24 cellular contexts compared by ENCODE assay signal in genomic region chr2:109602617-109603188, GRCh38. TPM values are rescaled to one million over a fixed set of nuclear protein-coding genes. Genes with fewer than 3 reads are reported as not detected.
DNase-seq lines count a peak whose midpoint lies in the region; ATAC-seq, FAIRE-seq and TF ChIP-seq lines count a peak whose summit lies in the region.
"Had no signal": no experiment of that assay in that cellular context is flagged by ENCODE, and none has a peak within 500 bp of the region (broad histone marks: within the 10 kb centered on the region; RNA-seq: fewer than 3 reads in every experiment).

No MANE protein-coding gene starts in this region.

- peaks cover 86% of the 10 kb centered on the region for H3K79me2 ChIP-seq in HepG2 (ENCODE audit: insufficient read depth, low read length)

- no peak overlapping the region for H3K4me3 Mint-ChIP-seq in activated T-helper 1 cell treated with anti-CD3 and anti-CD28 coated beads, Interleukin-12 subunit alpha, Interleukin-12 subunit beta, Interleukin-2, Interleukin-4 antibody, amounts not matched to agents 30 ng/mL and 10 ng/mL and 1 ng/mL, durations not matched to agents 14 hours and 24 hours and 36 hours
- no peak overlapping the region for H3K4me3 Mint-ChIP-seq in activated naive CD4-positive, alpha-beta T cell treated with anti-CD3 and anti-CD28 coated beads for 36 hours
- H3K4me3 Mint-ChIP-seq: B cell; CD4-positive, CD25-positive, alpha-beta regulatory T cell; CD8-positive, alpha-beta memory T cell; HFFc6 had no signal

- no peak for FAIRE-seq in HepG2 (lab: Jason Lieb, UNC)
- FAIRE-seq: D721Med, GM12878, GM19239, H1 had no signal

- no peak for ATAC-seq in HepG2
- ATAC-seq in right lobe of liver: no peak
- no peak for ATAC-seq in HG03139 (IDR thresholded peaks at IDR 0.05; ENCODE audit: unreplicated experiment)
- ATAC-seq in upper lobe of right lung: no peak
- ATAC-seq: GM12878 had no signal

- H3K4me1 ChIP-seq in HepG2 (ENCODE audit: insufficient read depth, low read length) (peaks cover 25% of the 10 kb centered on the region), right lobe of liver (peaks cover 0 to 8% (median 0%) of the 10 kb centered on the region in 4 donors), upper lobe of right lung (no peaks in the 10 kb centered on the region)
- H3K4me1 ChIP-seq: BLaER1 had no signal

- H3K27ac ChIP-seq in HepG2 (ENCODE audit: extremely low read length, insufficient read depth, low read length) (no peak overlapping the region), right lobe of liver (no peak overlapping the region), upper lobe of right lung (no peak overlapping the region)
- H3K27ac ChIP-seq: BLaER1, C4-2B, GM23248 had no signal

- no peaks in the 10 kb centered on the region for H3K36me3 Mint-ChIP-seq in activated T-helper 1 cell treated with anti-CD3 and anti-CD28 coated beads, Interleukin-12 subunit alpha, Interleukin-12 subunit beta, Interleukin-2, Interleukin-4 antibody, amounts not matched to agents 30 ng/mL and 10 ng/mL and 1 ng/mL, durations not matched to agents 14 hours and 24 hours and 36 hours (ENCODE audit: low read depth)
- H3K36me3 Mint-ChIP-seq in activated naive CD4-positive, alpha-beta T cell treated with anti-CD3 and anti-CD28 coated beads for 36 hours (ENCODE audit: low read depth): no peaks in the 10 kb centered on the region
- H3K36me3 Mint-ChIP-seq: CD8-positive, alpha-beta memory T cell had no signal

- DNase-seq in HepG2 (ENCODE audit: low spot score) (no peak), right lobe of liver (no peak), HEK293T (ENCODE audit: extremely low spot score) (no peak), upper lobe of right lung (no peak)
- DNase-seq in activated T-helper 1 cell treated with anti-CD3 and anti-CD28 coated beads, Interleukin-12 subunit alpha, Interleukin-12 subunit beta, Interleukin-2, Interleukin-4 antibody, amounts not matched to agents 30 ng/mL and 10 ng/mL and 1 ng/mL, durations not matched to agents 14 hours and 24 hours and 36 hours (ENCODE audit: low spot score): no peak
- no peak for DNase-seq in activated naive CD4-positive, alpha-beta T cell treated with anti-CD3 and anti-CD28 coated beads for 36 hours
- DNase-seq: CD4-positive, CD25-positive, alpha-beta regulatory T cell; CD8-positive, alpha-beta memory T cell; DMS 273 treated with DMSO at 0.1 percent for 48 hours; DMS79; EL; GDM1; GM23248; H7; HCEC 1CT; HFFc6 had no signal

- BruUV-seq in HepG2 (replicated peaks; lab: Mats Ljungman, UMichigan): no TSS peak

- in situ Hi-C loops in HepG2 (cut with HindIII; ENCODE audit: extremely low pct_ligation_motif_present, low pct_unique_long_range_greater_than_20kb): loop anchor here (5.0 kb wide), 1 partner anchor 55 kb away; no protein-coding TSS in a partner anchor

- no peak overlapping the region for H3K4me2 ChIP-seq in HepG2 (ENCODE audit: low read depth, low read length)
- H3K4me2 ChIP-seq: BLaER1 had no signal

- no peaks in the 10 kb centered on the region for H3K9me3 Mint-ChIP-seq in activated T-helper 1 cell treated with anti-CD3 and anti-CD28 coated beads, Interleukin-12 subunit alpha, Interleukin-12 subunit beta, Interleukin-2, Interleukin-4 antibody, amounts not matched to agents 30 ng/mL and 10 ng/mL and 1 ng/mL, durations not matched to agents 14 hours and 24 hours and 36 hours
- no peaks in the 10 kb centered on the region for H3K9me3 Mint-ChIP-seq in activated naive CD4-positive, alpha-beta T cell treated with anti-CD3 and anti-CD28 coated beads for 36 hours
- H3K9me3 Mint-ChIP-seq: CD4-positive, CD25-positive, alpha-beta regulatory T cell; HFFc6 had no signal

- intact Hi-C loops in HepG2 (cut with micrococcal nuclease; ENCODE audit: unreplicated experiment): no loop called here
- intact Hi-C loops in right lobe of liver (cut with DNase I): loop anchor here in 1 of 2 donors (10.0 kb wide), 1 partner anchor 112 kb away; no protein-coding TSS in a partner anchor
- intact Hi-C loops in activated T-helper 1 cell treated with anti-CD3 and anti-CD28 coated beads, Interleukin-12 subunit alpha, Interleukin-12 subunit beta, Interleukin-2, Interleukin-4 antibody, amounts not matched to agents 30 ng/mL and 10 ng/mL and 1 ng/mL, durations not matched to agents 14 hours and 24 hours and 36 hours (cut with micrococcal nuclease): no loop called here
- intact Hi-C loops in activated naive CD4-positive, alpha-beta T cell treated with anti-CD3 and anti-CD28 coated beads for 36 hours (cut with micrococcal nuclease): no loop called here
- intact Hi-C loops in upper lobe of right lung (cut with DNase I): no loop called here

- H3K9ac ChIP-seq in HepG2 (ENCODE audit: insufficient read depth, low read depth, low read length): no peak overlapping the region
- H3K9ac ChIP-seq: BLaER1, GM23248 had no signal

- H3K9me3 ChIP-seq in HepG2 (ENCODE audit: low read length) (no peaks in the 10 kb centered on the region), right lobe of liver (no peaks in the 10 kb centered on the region), upper lobe of right lung (no peaks in the 10 kb centered on the region)
- H3K9me3 ChIP-seq: BLaER1 had no signal

- H3K27me3 ChIP-seq in HepG2 (ENCODE audit: control insufficient read depth in 1 of 2, insufficient read depth in 2 of 2, low read length in 2 of 2): no peaks in the 10 kb centered on the region
- no peaks in the 10 kb centered on the region for H3K27me3 ChIP-seq in right lobe of liver
- no peaks in the 10 kb centered on the region for H3K27me3 ChIP-seq in upper lobe of right lung
- H3K27me3 ChIP-seq: BLaER1 had no signal

- TF ChIP-seq POLR2A in HepG2 (IDR thresholded peaks at IDR 0.05; ENCODE audit: insufficient read depth in 1 of 2, low read depth in 2 of 2, low read length in 2 of 2): no peak
- no peak for TF ChIP-seq POLR2A in right lobe of liver (IDR thresholded peaks at IDR 0.05)

- H4K20me1 ChIP-seq in HepG2 (ENCODE audit: insufficient read depth, low read length): peaks cover 6% of the 10 kb centered on the region; the same call in 1 of the 2 replicates
- H4K20me1 ChIP-seq: BLaER1 had no signal

- TF ChIP-seq CTCF in HepG2 (CRISPR knock-in tag; IDR thresholded peaks at IDR 0.05): no peak
- TF ChIP-seq CTCF in right lobe of liver (IDR thresholded peaks at IDR 0.05): no peak
- no peak for TF ChIP-seq CTCF in upper lobe of right lung (IDR thresholded peaks at IDR 0.05)

- TF ChIP-seq EP300 in HepG2 (IDR thresholded peaks at IDR 0.05; ENCODE audit: low read depth in 2 of 2, low read length in 2 of 2) (no peak), HepG2 (CRISPR knock-in tag; IDR thresholded peaks at IDR 0.05; ENCODE audit: borderline replicate concordance) (no peak)

- H3K27ac Mint-ChIP-seq in activated T-helper 1 cell treated with anti-CD3 and anti-CD28 coated beads, Interleukin-12 subunit alpha, Interleukin-12 subunit beta, Interleukin-2, Interleukin-4 antibody, amounts not matched to agents 30 ng/mL and 10 ng/mL and 1 ng/mL, durations not matched to agents 14 hours and 24 hours and 36 hours: peak overlapping the region; percentile 55
- H3K27ac Mint-ChIP-seq in activated naive CD4-positive, alpha-beta T cell treated with anti-CD3 and anti-CD28 coated beads for 36 hours: no peak overlapping the region
- H3K27ac Mint-ChIP-seq: B cell; CD4-positive, CD25-positive, alpha-beta regulatory T cell; CD8-positive, alpha-beta memory T cell had no signal

- POLR2A ChIA-PET in HepG2 (lab: Yijun Ruan, JAX) (no interaction called here), HEK293T (lab: Yijun Ruan, JAX) (interaction anchor here (1.1 to 2.7 kb wide), 2 partner anchors 7 to 12 kb away, joined by 4 to 13 read pairs; partner anchors contain the start of genes SEPTIN10 and SOWAHC)

- no peaks in the 10 kb centered on the region for H3K4me1 Mint-ChIP-seq in activated T-helper 1 cell treated with anti-CD3 and anti-CD28 coated beads, Interleukin-12 subunit alpha, Interleukin-12 subunit beta, Interleukin-2, Interleukin-4 antibody, amounts not matched to agents 30 ng/mL and 10 ng/mL and 1 ng/mL, durations not matched to agents 14 hours and 24 hours and 36 hours (ENCODE audit: low read depth)
- no peaks in the 10 kb centered on the region for H3K4me1 Mint-ChIP-seq in activated naive CD4-positive, alpha-beta T cell treated with anti-CD3 and anti-CD28 coated beads for 36 hours (ENCODE audit: low read depth)
- H3K4me1 Mint-ChIP-seq: B cell; CD4-positive, CD25-positive, alpha-beta regulatory T cell; CD8-positive, alpha-beta memory T cell had no signal

- no peak overlapping the region for H2AFZ ChIP-seq in HepG2 (ENCODE audit: low read length)
- H2AFZ ChIP-seq: GM23248 had no signal

- no peak for TF ChIP-seq RAD21 in HepG2 (CRISPR knock-in tag; IDR thresholded peaks at IDR 0.05)

- H3K4me3 ChIP-seq in HepG2 (replicated peaks in 1 of 3; ENCODE audit: insufficient read depth in 1 of 3, low read depth in 2 of 3, low read length in 3 of 3) (no peak overlapping the region), right lobe of liver (no peak overlapping the region), upper lobe of right lung (no peak overlapping the region)
- H3K4me3 ChIP-seq: BLaER1, GM12878, GM23248 had no signal

- H3K27me3 Mint-ChIP-seq in activated T-helper 1 cell treated with anti-CD3 and anti-CD28 coated beads, Interleukin-12 subunit alpha, Interleukin-12 subunit beta, Interleukin-2, Interleukin-4 antibody, amounts not matched to agents 30 ng/mL and 10 ng/mL and 1 ng/mL, durations not matched to agents 14 hours and 24 hours and 36 hours (ENCODE audit: insufficient read depth): peaks cover 29% of the 10 kb centered on the region
- H3K27me3 Mint-ChIP-seq in activated naive CD4-positive, alpha-beta T cell treated with anti-CD3 and anti-CD28 coated beads for 36 hours (ENCODE audit: low read depth): peaks cover 21% of the 10 kb centered on the region

- CTCF ChIA-PET in HepG2 (lab: Yijun Ruan, JAX; ENCODE audit: low intra/inter-chr PET ratio, low total read pairs): no interaction called here
- CTCF ChIA-PET in HEK293T (lab: Yijun Ruan, JAX): interaction anchor here (0.6 kb wide), 1 partner anchor 128 kb away, joined by 6 read pairs; no protein-coding TSS in a partner anchor
- CTCF ChIA-PET in activated naive CD4-positive, alpha-beta T cell treated with anti-CD3 and anti-CD28 coated beads for 36 hours (lab: Charles Lee): no interaction called here

- H3K36me3 ChIP-seq in HepG2 (replicated peaks in 1 of 2; ENCODE audit: control insufficient read depth in 1 of 2, insufficient read depth in 2 of 2, low read length in 2 of 2) (peaks cover 3 to 11% of the 10 kb centered on the region in 2 experiments; a peak in 4 of 5 replicates), right lobe of liver (no peaks in the 10 kb centered on the region), upper lobe of right lung (no peaks in the 10 kb centered on the region)
- H3K36me3 ChIP-seq: BLaER1 had no signal

- WGBS in HepG2 (ENCODE audit: low lambda C conversion rate): 94% methylated on average over 3 of the region's 3 CpGs
- 86% methylated on average over 3 of the region's 3 CpGs for WGBS in right lobe of liver (ENCODE audit: insufficient coverage, low coverage, low lambda C conversion rate, missing lambda C conversion rate)

RNA-seq across cellular contexts. Expression of gene SEPTIN10, which starts 11.1 kb away (rescaled TPM):
- total RNA-seq in HepG2 (2016; rRNA removed; fragmentation: Illumina TruSeq; extraction: Trizol) (67.5 and 99.8 TPM in 2 replicates), right lobe of liver (10 to 100 TPM; 34.6 to 52.8 (median 40.8) TPM), upper lobe of right lung (83.7 TPM)
- total RNA-seq in HepG2 (2016; cell fraction: cytosol; rRNA removed; fragmentation: Illumina TruSeq; extraction: Trizol; ENCODE audit: low read depth): 127 and 147 TPM in 2 replicates
- total RNA-seq in HepG2 (2016; cell fraction: insoluble cytoplasmic fraction; rRNA removed; fragmentation: Illumina TruSeq; extraction: Trizol): 68.9 and 96.4 TPM in 2 replicates
- total RNA-seq in HepG2 (2016; cell fraction: membrane; rRNA removed; fragmentation: Illumina TruSeq; extraction: Trizol): 82.3 and 91.0 TPM in 2 replicates
- 59.8 and 61.0 TPM in 2 replicates for total RNA-seq in HepG2 (2016; cell fraction: nucleus; rRNA removed; fragmentation: Illumina TruSeq; extraction: Trizol)
- polyA plus RNA-seq in HepG2 (2011; rRNA removed): 40.3 and 45.8 TPM in 2 replicates
- 21.7 and 32.6 TPM in 2 replicates for polyA plus RNA-seq in HepG2 (2011; cell fraction: cytosol; rRNA removed)
- polyA plus RNA-seq in HepG2 (2011; cell fraction: nucleus; rRNA removed): 33.2 and 41.7 TPM in 2 replicates
- polyA plus RNA-seq in HepG2 (2012): 73.2 and 109 TPM in 2 replicates
- polyA plus RNA-seq in HepG2 (2016; cell fraction: cytosol; fragmentation: Illumina TruSeq; extraction: Trizol; ENCODE audit: low read depth): 13.9 and 14.1 TPM in 2 replicates
- polyA plus RNA-seq in HepG2 (2016; cell fraction: insoluble cytoplasmic fraction; fragmentation: Illumina TruSeq; extraction: Trizol; ENCODE audit: low read depth): 101 and 102 TPM in 2 replicates
- polyA plus RNA-seq in HepG2 (2016; cell fraction: membrane; fragmentation: Illumina TruSeq; extraction: Trizol; ENCODE audit: low read depth): 27.0 and 27.3 TPM in 2 replicates
- 55.0 TPM in 2 replicates for polyA plus RNA-seq in HepG2 (2016; cell fraction: nucleus; fragmentation: Illumina TruSeq; extraction: Trizol; ENCODE audit: insufficient read depth, low read depth)
- polyA minus RNA-seq in HepG2 (2011; rRNA and poly(A)+ RNA removed; ENCODE audit: low replicate concordance): 19.0 and 33.7 TPM in 2 replicates
- 67.6 and 75.0 TPM in 2 replicates for polyA minus RNA-seq in HepG2 (2011; cell fraction: cytosol; rRNA and poly(A)+ RNA removed)
- polyA minus RNA-seq in HepG2 (2011; cell fraction: nucleus; rRNA and poly(A)+ RNA removed): 90.5 and 106 TPM in 2 replicates
- 0.13 and 0.66 TPM in 2 replicates for total RNA-seq in activated T-helper 1 cell treated with anti-CD3 and anti-CD28 coated beads, Interleukin-12 subunit alpha, Interleukin-12 subunit beta, Interleukin-2, Interleukin-4 antibody, amounts not matched to agents 30 ng/mL and 10 ng/mL and 1 ng/mL, durations not matched to agents 14 hours and 24 hours and 36 hours
- 1 to 10 TPM; 2.3 to 2.7 TPM for total RNA-seq in activated naive CD4-positive, alpha-beta T cell treated with anti-CD3 and anti-CD28 coated beads for 36 hours
- total RNA-seq: B cell had no signal

RNA-seq across cellular contexts. Expression of gene SOWAHC, which starts 11.5 kb away (rescaled TPM):
- total RNA-seq in HepG2 (2016; rRNA removed; fragmentation: Illumina TruSeq; extraction: Trizol) (22.5 and 24.7 TPM in 2 replicates), right lobe of liver (10 to 100 TPM; 13.0 to 55.1 (median 34.4) TPM), upper lobe of right lung (19.9 TPM)
- total RNA-seq in HepG2 (2016; cell fraction: cytosol; rRNA removed; fragmentation: Illumina TruSeq; extraction: Trizol; ENCODE audit: low read depth): 2.8 and 3.4 TPM in 2 replicates
- 23.3 TPM in 2 replicates for total RNA-seq in HepG2 (2016; cell fraction: insoluble cytoplasmic fraction; rRNA removed; fragmentation: Illumina TruSeq; extraction: Trizol)
- total RNA-seq in HepG2 (2016; cell fraction: membrane; rRNA removed; fragmentation: Illumina TruSeq; extraction: Trizol): 18.1 and 21.3 TPM in 2 replicates
- 15.8 TPM in 2 replicates for total RNA-seq in HepG2 (2016; cell fraction: nucleus; rRNA removed; fragmentation: Illumina TruSeq; extraction: Trizol)
- 21.2 and 21.4 TPM in 2 replicates for polyA plus RNA-seq in HepG2 (2011; rRNA removed)
- 16.7 and 19.2 TPM in 2 replicates for polyA plus RNA-seq in HepG2 (2011; cell fraction: cytosol; rRNA removed)
- 9.7 and 10.8 TPM in 2 replicates for polyA plus RNA-seq in HepG2 (2011; cell fraction: nucleus; rRNA removed)
- 35.4 and 36.3 TPM in 2 replicates for polyA plus RNA-seq in HepG2 (2012)
- 2.6 and 2.8 TPM in 2 replicates for polyA plus RNA-seq in HepG2 (2016; cell fraction: cytosol; fragmentation: Illumina TruSeq; extraction: Trizol; ENCODE audit: low read depth)
- polyA plus RNA-seq in HepG2 (2016; cell fraction: insoluble cytoplasmic fraction; fragmentation: Illumina TruSeq; extraction: Trizol; ENCODE audit: low read depth): 30.8 and 30.9 TPM in 2 replicates
- polyA plus RNA-seq in HepG2 (2016; cell fraction: membrane; fragmentation: Illumina TruSeq; extraction: Trizol; ENCODE audit: low read depth): 12.6 and 14.5 TPM in 2 replicates
- 25.4 and 26.3 TPM in 2 replicates for polyA plus RNA-seq in HepG2 (2016; cell fraction: nucleus; fragmentation: Illumina TruSeq; extraction: Trizol; ENCODE audit: insufficient read depth, low read depth)
- 8.3 and 28.5 TPM in 2 replicates for polyA minus RNA-seq in HepG2 (2011; rRNA and poly(A)+ RNA removed; ENCODE audit: low replicate concordance)
- polyA minus RNA-seq in HepG2 (2011; cell fraction: cytosol; rRNA and poly(A)+ RNA removed): 31.9 and 34.1 TPM in 2 replicates
- polyA minus RNA-seq in HepG2 (2011; cell fraction: nucleus; rRNA and poly(A)+ RNA removed): 15.5 and 17.7 TPM in 2 replicates
- total RNA-seq in activated T-helper 1 cell treated with anti-CD3 and anti-CD28 coated beads, Interleukin-12 subunit alpha, Interleukin-12 subunit beta, Interleukin-2, Interleukin-4 antibody, amounts not matched to agents 30 ng/mL and 10 ng/mL and 1 ng/mL, durations not matched to agents 14 hours and 24 hours and 36 hours: 0.24 and 0.31 TPM in 2 replicates
- under 1 TPM; 0.38 to 0.44 TPM for total RNA-seq in activated naive CD4-positive, alpha-beta T cell treated with anti-CD3 and anti-CD28 coated beads for 36 hours

Comparison
In these comparisons a context has a peak if more than half of its experiments do, and no peak if none do; other contexts are left out.
1. RNA of gene SEPTIN10, which starts 11.1 kb away (total RNA-seq): 83.7 TPM in upper lobe of right lung (single experiment), 59.8 to 147 TPM in HepG2 and 34.6 to 52.8 TPM in right lobe of liver; 2.3 to 2.7 TPM in activated naive CD4-positive, alpha-beta T cell treated with anti-CD3 and anti-CD28 coated beads for 36 hours and 0.13 to 0.66 TPM in activated T-helper 1 cell treated with anti-CD3 and anti-CD28 coated beads, Interleukin-12 subunit alpha, Interleukin-12 subunit beta, Interleukin-2, Interleukin-4 antibody, amounts not matched to agents 30 ng/mL and 10 ng/mL and 1 ng/mL, durations not matched to agents 14 hours and 24 hours and 36 hours; every median in the first group is over 4 times any median in the second.